In genomic region chr4:52659016-52659721, GRCh38 we compare ENCODE assay signal across 8 cellular contexts. TPM values are rescaled to one million over a fixed set of nuclear protein-coding genes. Genes with fewer than 3 reads are reported as not detected.
DNase-seq lines count a peak whose midpoint lies in the region; ATAC-seq and TF ChIP-seq lines count a peak whose summit lies in the region.

A gene with protein sequence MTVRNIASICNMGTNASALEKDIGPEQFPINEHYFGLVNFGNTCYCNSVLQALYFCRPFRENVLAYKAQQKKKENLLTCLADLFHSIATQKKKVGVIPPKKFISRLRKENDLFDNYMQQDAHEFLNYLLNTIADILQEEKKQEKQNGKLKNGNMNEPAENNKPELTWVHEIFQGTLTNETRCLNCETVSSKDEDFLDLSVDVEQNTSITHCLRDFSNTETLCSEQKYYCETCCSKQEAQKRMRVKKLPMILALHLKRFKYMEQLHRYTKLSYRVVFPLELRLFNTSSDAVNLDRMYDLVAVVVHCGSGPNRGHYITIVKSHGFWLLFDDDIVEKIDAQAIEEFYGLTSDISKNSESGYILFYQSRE (minus strand): TSS chr4:52659301. CDS start chr4:52659150, 151 bp downstream.

- TF ChIP-seq POLR2A in GM15510 (IDR thresholded peaks at IDR 0.05; ENCODE audit: borderline replicate concordance, extremely low read depth, insufficient read length): peak; percentile 83

- peaks cover 11% of the 10 kb centered on the region for H3K36me3 Mint-ChIP-seq in chondrocyte (ENCODE audit: low read depth)

- no peak for TF ChIP-seq CTCF in chondrocyte (IDR thresholded peaks at IDR 0.05)

- peak within 1 kb of the TSS; percentile 79 for H3K4me3 Mint-ChIP-seq in chondrocyte (ENCODE audit: unreplicated experiment)

- H3K27ac Mint-ChIP-seq in chondrocyte (ENCODE audit: unreplicated experiment): peak within 1 kb of the TSS; percentile 85

- DNase-seq in A172 (ENCODE audit: low spot score): peak; percentile 23
- DNase-seq in NCI-H187 (lab: John Stamatoyannopoulos, UW): peak; percentile 36 to 73
- no peak for DNase-seq in chondrocyte (ENCODE audit: low spot score)
- DNase-seq in kidney glomerular epithelial cell (lab: John Stamatoyannopoulos, UW): peak; percentile 27
- peak; percentile 6 to 47 for DNase-seq in stimulated activated CD4-positive, alpha-beta T cell treated with anti-CD3 and anti-CD28 coated beads, Interleukin-15, amount 100 ng/mL, for 1 hour (ENCODE audit: low read depth in 1 of 2, low spot score in 1 of 2)

- H3K9me3 Mint-ChIP-seq in chondrocyte (ENCODE audit: low read depth): peaks cover 2% of the 10 kb centered on the region

- peak; percentile 80 for ATAC-seq in HG02840 (IDR thresholded peaks at IDR 0.05; ENCODE audit: low FRiP score, unreplicated experiment)
- peak; percentile 75 for ATAC-seq in activated CD4-positive, CD25-positive, alpha-beta regulatory T cell treated with anti-CD3 and anti-CD28 coated beads, Interleukin-2, amount 50 U/mL, for 24 hours

- peaks cover 44% of the 10 kb centered on the region for H3K4me1 Mint-ChIP-seq in chondrocyte (ENCODE audit: low read depth)

- H3K27me3 Mint-ChIP-seq in chondrocyte (ENCODE audit: low read depth): no peaks in the 10 kb centered on the region

RNA-seq across cellular contexts. Expression of the gene that starts here (rescaled TPM):
- 14.8 and 19.9 TPM in 2 replicates for total RNA-seq in A172 (2014; rRNA removed; shearing (Covaris generic))
- 24.9 to 27.3 TPM (median 27.0 TPM) in 3 replicates for total RNA-seq in chondrocyte
